In genomic region chr6:125434760-125435159, GRCh38 we compare ENCODE assay signal across 34 cellular contexts.
"Had no signal": no experiment of that assay in that cellular context is flagged by ENCODE, and none has a peak within 500 bp of the region (broad histone marks: within the 10 kb centered on the region; RNA-seq: fewer than 3 reads in every experiment).

No MANE protein-coding gene starts in this region.

- FAIRE-seq: astrocyte, bronchial epithelial cell had no signal

- H3K4me3 ChIP-seq: adrenal gland, ascending aorta, body of pancreas, breast epithelium, cardiac muscle cell had no signal

- H3K27me3 ChIP-seq: adrenal gland, ascending aorta, body of pancreas, brain microvascular endothelial cell, breast epithelium, cardiac muscle cell had no signal

- H3K36me3 ChIP-seq: adrenal gland, ascending aorta, brain microvascular endothelial cell, breast epithelium, cardiac muscle cell had no signal

- H3K9me3 ChIP-seq: adrenal gland, ascending aorta, body of pancreas, breast epithelium had no signal

- DNase-seq: activated effector memory CD4-positive, alpha-beta T cell treated with anti-CD3 and anti-CD28 coated beads, Interleukin-2, amount 50 U/mL, for 16 hours; activated effector memory CD4-positive, alpha-beta T cell treated with Interleukin-2 at 50 U/mL for 16 hours; activated gamma-delta T cell; activated gamma-delta T cell treated with Interleukin-2 at 50 U/mL for 16 hours; activated naive CD4-positive, alpha-beta T cell; activated naive CD4-positive, alpha-beta T cell treated with anti-CD3 and anti-CD28 coated beads for 36 hours; activated naive CD4-positive, alpha-beta T cell treated with anti-CD3 and anti-CD28 coated beads, Interleukin-2, amount 10 ng/mL, durations not matched to agents 7 days and 5 days; activated naive CD4-positive, alpha-beta T cell treated with anti-CD3 and anti-CD28 coated beads, Interleukin-2, amount 50 U/mL, for 16 hours; activated naive CD4-positive, alpha-beta T cell treated with Interleukin-2 at 50 U/mL for 16 hours; activated naive CD8-positive, alpha-beta T cell treated with anti-CD3 and anti-CD28 coated beads for 36 hours; activated naive CD8-positive, alpha-beta T cell treated with anti-CD3 and anti-CD28 coated beads, Interleukin-2, amount 10 ng/mL, durations not matched to agents 7 days and 5 days; activated naive CD8-positive, alpha-beta T cell treated with anti-CD3 and anti-CD28 coated beads, Interleukin-2, amount 50 U/mL, for 24 hours; activated T-cell treated with anti-CD3 and anti-CD28 coated beads, Interleukin-2, amount 50 U/mL, for 1 hour; activated T-cell treated with anti-CD3 and anti-CD28 coated beads, Interleukin-2, amount 50 U/mL, for 24 hours; activated T-cell treated with anti-CD3 and anti-CD28 coated beads, Interleukin-2, amount 50 U/mL, for 4 hours; activated T-cell treated with anti-CD3 and anti-CD28 coated beads, Interleukin-2, amount 50 U/mL, for 48 hours; activated T-cell treated with anti-CD3 and anti-CD28 coated beads, Interleukin-2, amount 50 U/mL, for 72 hours; adrenal gland; amniotic stem cell; amygdala; anterior cingulate cortex; aorta; body of pancreas; brain microvascular endothelial cell; caudate nucleus; central memory CD4-positive, alpha-beta T cell; cerebellar nuclear complex had no signal

- H3K27ac ChIP-seq: adrenal gland, ascending aorta, body of pancreas, brain microvascular endothelial cell, breast epithelium, cardiac muscle cell had no signal

- ATAC-seq: activated naive CD4-positive, alpha-beta T cell treated with anti-CD3 and anti-CD28 coated beads, Interleukin-2, amount 50 U/mL, for 72 hours; activated naive CD8-positive, alpha-beta T cell treated with anti-CD3 and anti-CD28 coated beads, Interleukin-2, amount 50 U/mL, for 24 hours; activated T-cell treated with anti-CD3 and anti-CD28 coated beads, Interleukin-2, amount 50 U/mL, for 4 hours; activated T-cell treated with anti-CD3 and anti-CD28 coated beads, Interleukin-2, amount 50 U/mL, for 72 hours; activated T-helper 17 cell treated with anti-CD3 and anti-CD28 coated beads, Interleukin-2, amount 50 U/mL, for 72 hours; body of pancreas had no signal

- H3K4me1 ChIP-seq: adrenal gland, body of pancreas, breast epithelium had no signal
